Comparison of ENCODE assay signal across 8 cellular contexts in genomic region chr1:146448212-146448868, GRCh38.
DNase-seq lines count a peak whose midpoint lies in the region; ATAC-seq and TF ChIP-seq lines count a peak whose summit lies in the region.
"Not testable (repeated sequence)": the region's sequence is repeated elsewhere in the genome, so short reads cannot be mapped to it uniquely, and the experiment has no call there.

No MANE protein-coding gene starts in this region.

- not testable (repeated sequence) for H2AFZ ChIP-seq in SK-N-SH (ENCODE audit: low read depth)

- POLR2A ChIA-PET in CD4-positive, alpha-beta memory T cell (lab: Charles Lee; ENCODE audit: partially characterized antibody); SK-N-SH (lab: Yijun Ruan, JAX): not testable (repeated sequence)

- CTCF ChIA-PET in CD4-positive, alpha-beta memory T cell (lab: Charles Lee; ENCODE audit: partially characterized antibody); SK-N-SH (lab: Yijun Ruan, JAX): not testable (repeated sequence)

- TF ChIP-seq CTCF in SK-N-SH (IDR thresholded peaks at IDR 0.05) (peak; percentile 35), epithelial cell of proximal tubule (conservative IDR thresholded peaks at IDR 0.05; ENCODE audit: low read depth, low read length) (peak; percentile 24)

- not testable (repeated sequence) for H3K9me3 ChIP-seq in CD4-positive, alpha-beta memory T cell (ENCODE audit: control insufficient read depth in 1 of 2, low read length in 2 of 2); SK-N-SH

- TF ChIP-seq EP300 in SK-N-SH (IDR thresholded peaks at IDR 0.05; ENCODE audit: borderline replicate concordance in 1 of 2, low read depth in 1 of 2, low read length in 1 of 2), result not testable (repeated sequence)

- 37% methylated on average over 3 of the region's 4 CpGs for WGBS in SK-N-SH (ENCODE audit: low lambda C conversion rate)

- not testable (repeated sequence) for H3F3A ChIP-seq in SK-N-SH (replicated peaks; ENCODE audit: insufficient read depth)

- DNase-seq in CD4-positive, alpha-beta memory T cell, result peak; percentile 51 to 67 (median 57)
- not testable (repeated sequence) for DNase-seq in SK-N-SH; epithelial cell of proximal tubule (ENCODE audit: low read depth)
- DNase-seq in activated CD8-positive, alpha-beta memory T cell treated with anti-CD3 and anti-CD28 coated beads for 1 hour (ENCODE audit: extremely low read depth in 1 of 2, low read depth in 1 of 2), result peak; percentile 14 to 52
- DNase-seq in activated naive CD4-positive, alpha-beta T cell treated with anti-CD3 and anti-CD28 coated beads, Interleukin-2, amount 50 U/mL, for 16 hours, result peak; percentile 63
- DNase-seq in memory B cell (ENCODE audit: low spot score in 2 of 2), result peak; percentile 27 to 37
- DNase-seq in stimulated activated CD4-positive, alpha-beta T cell treated with anti-CD3 and anti-CD28 coated beads, Interleukin-12 subunit alpha, Interleukin-12 subunit beta, amount 100 ng/mL, for 48 hours (ENCODE audit: low read depth in 2 of 3, low spot score in 1 of 3), result peak; percentile 31 to 44 (median 35)
- DNase-seq in stimulated activated CD8-positive, alpha-beta memory T cell treated with anti-CD3 and anti-CD28 coated beads, Interleukin-7, amount 100 ng/mL, for 1 hour (ENCODE audit: low read depth in 2 of 2), result peak; percentile 32 to 45

- H3K4me3 Mint-ChIP-seq in CD4-positive, alpha-beta memory T cell; memory B cell: not testable (repeated sequence)

- not testable (repeated sequence) for H3K4me1 Mint-ChIP-seq in CD4-positive, alpha-beta memory T cell; memory B cell

- H3K4me2 ChIP-seq in SK-N-SH, result not testable (repeated sequence)

- ATAC-seq in memory B cell (ENCODE audit: low read depth), result not testable (repeated sequence)

- not testable (repeated sequence) for H3K9me3 Mint-ChIP-seq in CD4-positive, alpha-beta memory T cell; memory B cell

- not testable (repeated sequence) for H3K27ac ChIP-seq in CD4-positive, alpha-beta memory T cell (ENCODE audit: low read depth, low read length); SK-N-SH (ENCODE audit: low read depth in 2 of 2, low read length in 1 of 2)

- not testable (repeated sequence) for H3K79me2 ChIP-seq in SK-N-SH (ENCODE audit: insufficient read depth)

- not testable (repeated sequence) for H3K27me3 Mint-ChIP-seq in CD4-positive, alpha-beta memory T cell; memory B cell

- H3K9me2 ChIP-seq in SK-N-SH, result not testable (repeated sequence)

- not testable (repeated sequence) for H3K4me3 ChIP-seq in CD4-positive, alpha-beta memory T cell (ENCODE audit: low read length in 2 of 2); SK-N-SH (ENCODE audit: low read depth in 2 of 2, low read length in 1 of 2); epithelial cell of proximal tubule (ENCODE audit: low read depth, low read length)

- intact Hi-C loops in CD4-positive, alpha-beta memory T cell (cut with micrococcal nuclease), result not testable (repeated sequence)

- H3K27ac Mint-ChIP-seq in CD4-positive, alpha-beta memory T cell; memory B cell: not testable (repeated sequence)

- H3K27me3 ChIP-seq in CD4-positive, alpha-beta memory T cell (ENCODE audit: insufficient read depth, low read length); SK-N-SH (ENCODE audit: insufficient read depth): not testable (repeated sequence)

- H3K4me1 ChIP-seq in CD4-positive, alpha-beta memory T cell (ENCODE audit: insufficient read depth, low read length); SK-N-SH (ENCODE audit: control insufficient read depth in 1 of 2, insufficient read depth in 2 of 2, low read depth in 1 of 2, low read length in 1 of 2): not testable (repeated sequence)

- H3K9ac ChIP-seq in SK-N-SH, result not testable (repeated sequence)

- not testable (repeated sequence) for H4K20me1 ChIP-seq in SK-N-SH (ENCODE audit: insufficient read depth)

- not testable (repeated sequence) for H3K36me3 ChIP-seq in CD4-positive, alpha-beta memory T cell (ENCODE audit: insufficient read depth, low read length); SK-N-SH (replicated peaks in 1 of 2; ENCODE audit: control insufficient read depth in 1 of 2, insufficient read depth in 2 of 2, low read length in 1 of 2)

- not testable (repeated sequence) for TF ChIP-seq RAD21 in SK-N-SH (IDR thresholded peaks at IDR 0.05; ENCODE audit: low read length)

- H3K36me3 Mint-ChIP-seq in CD4-positive, alpha-beta memory T cell; memory B cell: not testable (repeated sequence)

TF ChIP-seq in SK-N-SH, 30 proteins besides CTCF, POLR2A, EP300 and RAD21:
- 0 out of 2 replicates have a peak, but pooled peaks have one; percentile 9 for TF ChIP-seq SMC3 (IDR thresholded peaks at IDR 0.05; ENCODE audit: low read depth, low read length)
